9 cellular contexts compared by ENCODE assay signal in genomic region chr4:82430193-82431025, GRCh38. TPM values are rescaled to one million over a fixed set of nuclear protein-coding genes. Genes with fewer than 3 reads are reported as not detected.
DNase-seq lines count a peak whose midpoint lies in the region; ATAC-seq, FAIRE-seq and TF ChIP-seq lines count a peak whose summit lies in the region.
"Had no signal": no experiment of that assay in that cellular context is flagged by ENCODE, and none has a peak within 500 bp of the region (broad histone marks: within the 10 kb centered on the region; RNA-seq: fewer than 3 reads in every experiment).

TSS of gene ENOPH1 (plus strand) at chr4:82430590. CDS start at chr4:82430830, 240 bp downstream.
TSS of gene HNRNPDL (minus strand) at chr4:82430462. CDS start at chr4:82429690, 772 bp downstream.

- FAIRE-seq in keratinocyte (lab: Jason Lieb, UNC) = peak; percentile 55
- FAIRE-seq: colon had no signal

- H4K20me1 ChIP-seq in keratinocyte (ENCODE audit: control insufficient read depth, extremely low read depth, insufficient read depth, low read length) = peaks cover 31% of the 10 kb centered on the region

- no peaks in the 10 kb centered on the region for H3K9me3 Mint-ChIP-seq in central memory CD8-positive, alpha-beta T cell

- H3K9me3 ChIP-seq in keratinocyte (ENCODE audit: control insufficient read depth, low read depth, low read length) = no peaks in the 10 kb centered on the region

- H3K27me3 ChIP-seq in keratinocyte (ENCODE audit: control insufficient read depth, extremely low read depth, insufficient read depth, low read length) = no peaks in the 10 kb centered on the region

- DNase-seq in AG09309 (ENCODE audit: low read depth) (peak; percentile 69), NCI-H446 (lab: John Stamatoyannopoulos, UW) (peak; percentile 91 to 97), keratinocyte (ENCODE audit: low read depth, low spot score) (no peak)
- peak; percentile 96 for DNase-seq in activated CD4-positive, CD25-positive, alpha-beta regulatory T cell treated with anti-CD3 and anti-CD28 coated beads, Interleukin-2, amount 50 U/mL, for 16 hours (ENCODE audit: low read depth, low spot score)
- DNase-seq in central memory CD8-positive, alpha-beta T cell (ENCODE audit: low spot score in 2 of 2) = peak; percentile 91 to 92
- DNase-seq in stimulated activated CD4-positive, alpha-beta T cell treated with anti-CD3 and anti-CD28 coated beads, Interleukin-15, amount 100 ng/mL, for 1 hour (ENCODE audit: low read depth in 1 of 2, low spot score in 1 of 2) = peak; percentile 91 to 99

- H3K79me2 ChIP-seq in keratinocyte (ENCODE audit: control insufficient read depth, insufficient read depth, low read length) = peaks cover 89% of the 10 kb centered on the region

- H3K36me3 Mint-ChIP-seq in central memory CD8-positive, alpha-beta T cell (ENCODE audit: insufficient read depth) = peaks cover 62% of the 10 kb centered on the region

- peak within 1 kb of the TSS; percentile 99 for H3K27ac Mint-ChIP-seq in central memory CD8-positive, alpha-beta T cell (ENCODE audit: low read depth)

- ATAC-seq in GM19025 (IDR thresholded peaks at IDR 0.05; ENCODE audit: low read depth, unreplicated experiment) (peak; percentile 70), HG03342 (IDR thresholded peaks at IDR 0.05; ENCODE audit: unreplicated experiment) (peak; percentile 70)
- ATAC-seq in central memory CD8-positive, alpha-beta T cell (replicated peaks; ENCODE audit: extremely low read depth, poor library complexity, severe bottlenecking) = peak; percentile 61

- H3K9ac ChIP-seq in keratinocyte (ENCODE audit: control insufficient read depth, extremely low read depth, insufficient read depth, low read length) = peak within 1 kb of the TSS; percentile 95

- peak within 1 kb of the TSS; percentile 93 for H3K27ac ChIP-seq in keratinocyte (ENCODE audit: control insufficient read depth, insufficient read depth, low read length)

- H3K4me3 ChIP-seq in AG09309 (ENCODE audit: control insufficient read depth, low read depth, low read length) (peak within 1 kb of the TSS; percentile 98), keratinocyte (ENCODE audit: control insufficient read depth in 2 of 3, extremely low read depth in 1 of 3, insufficient read depth in 2 of 3, low read depth in 1 of 3, low read length in 3 of 3) (peak within 1 kb of the TSS; percentile 95 to 100 (median 96))

- peak within 1 kb of the TSS; percentile 92 for H3K4me2 ChIP-seq in keratinocyte (ENCODE audit: control insufficient read depth, extremely low read depth, insufficient read depth, low read depth, low read length)

- H3K4me3 Mint-ChIP-seq in central memory CD8-positive, alpha-beta T cell = peak within 1 kb of the TSS; percentile 99

- dilution Hi-C loops in keratinocyte (cut with MboI; ENCODE audit: extremely low pct_ligation_motif_present, low sequenced_read_pairs) = no loop called here

- H3K27me3 Mint-ChIP-seq in central memory CD8-positive, alpha-beta T cell = no peaks in the 10 kb centered on the region

- TF ChIP-seq CTCF in AG09309 (IDR thresholded peaks at IDR 0.05; ENCODE audit: control insufficient read depth, insufficient read depth, low read depth, low read length, missing control alignments) (no peak), keratinocyte (optimal IDR thresholded peaks at IDR 0.05 in 1 of 3, IDR thresholded peaks at IDR 0.05 in 1 of 3, conservative IDR thresholded peaks at IDR 0.05 in 1 of 3; ENCODE audit: extremely low read depth in 1 of 3, insufficient read depth in 2 of 3, low read length in 3 of 3) (no peak)

- H3K4me1 ChIP-seq in keratinocyte (ENCODE audit: control insufficient read depth, extremely low read depth, insufficient read depth, low read length) = peaks cover 34% of the 10 kb centered on the region

- peak within 1 kb of the TSS; percentile 89 for H2AFZ ChIP-seq in keratinocyte (ENCODE audit: control insufficient read depth, low read length)

- peaks cover 50% of the 10 kb centered on the region for H3K4me1 Mint-ChIP-seq in central memory CD8-positive, alpha-beta T cell

- H3K9me1 ChIP-seq in keratinocyte (ENCODE audit: control insufficient read depth, extremely low read depth, insufficient read depth, low read length) = no peaks in the 10 kb centered on the region

- peaks cover 17 to 35% of the 10 kb centered on the region in 2 experiments for H3K36me3 ChIP-seq in keratinocyte (ENCODE audit: control insufficient read depth in 2 of 2, extremely low read depth in 1 of 2, insufficient read depth in 2 of 2, low read length in 2 of 2)

RNA-seq across cellular contexts. Expression of gene ENOPH1, which starts in this region (rescaled TPM):
- 17.6 to 29.4 TPM (median 20.9 TPM) in 3 replicates for polyA plus RNA-seq in keratinocyte
- polyA plus RNA-seq in keratinocyte (2011; ENCODE audit: low read depth) = 39.8 TPM
- 24.4 and 33.4 TPM in 2 replicates for polyA plus RNA-seq in keratinocyte (2011; cell fraction: cytosol; rRNA removed)
- polyA plus RNA-seq in keratinocyte (2011; cell fraction: nucleus; rRNA removed) = 16.4 and 17.7 TPM in 2 replicates
- 38.0 and 42.4 TPM in 2 replicates for polyA plus RNA-seq in keratinocyte (2012; ENCODE audit: low replicate concordance)
- 8.7 to 16.8 TPM (median 9.3 TPM) in 3 replicates for polyA minus RNA-seq in keratinocyte
- 12.3 TPM for polyA minus RNA-seq in keratinocyte (2011; cell fraction: cytosol; rRNA and poly(A)+ RNA removed)
- polyA minus RNA-seq in keratinocyte (2011; cell fraction: nucleus; rRNA and poly(A)+ RNA removed) = 4.0 and 9.9 TPM in 2 replicates

RNA-seq across cellular contexts. Expression of gene HNRNPDL, which starts in this region (rescaled TPM):
- 119 to 292 TPM (median 229 TPM) in 3 replicates for polyA plus RNA-seq in keratinocyte
- 325 TPM for polyA plus RNA-seq in keratinocyte (2011; ENCODE audit: low read depth)
- polyA plus RNA-seq in keratinocyte (2011; cell fraction: cytosol; rRNA removed) = 125 and 139 TPM in 2 replicates
- 208 and 363 TPM in 2 replicates for polyA plus RNA-seq in keratinocyte (2011; cell fraction: nucleus; rRNA removed)
- polyA plus RNA-seq in keratinocyte (2012; ENCODE audit: low replicate concordance) = 180 and 231 TPM in 2 replicates
- polyA minus RNA-seq in keratinocyte = 11.2 to 64.9 TPM (median 13.7 TPM) in 3 replicates
- 49.1 TPM for polyA minus RNA-seq in keratinocyte (2011; cell fraction: cytosol; rRNA and poly(A)+ RNA removed)
- 25.3 and 42.9 TPM in 2 replicates for polyA minus RNA-seq in keratinocyte (2011; cell fraction: nucleus; rRNA and poly(A)+ RNA removed)
